Comparison of ENCODE assay signal across 1 cellular context in the genomic region with DNA sequence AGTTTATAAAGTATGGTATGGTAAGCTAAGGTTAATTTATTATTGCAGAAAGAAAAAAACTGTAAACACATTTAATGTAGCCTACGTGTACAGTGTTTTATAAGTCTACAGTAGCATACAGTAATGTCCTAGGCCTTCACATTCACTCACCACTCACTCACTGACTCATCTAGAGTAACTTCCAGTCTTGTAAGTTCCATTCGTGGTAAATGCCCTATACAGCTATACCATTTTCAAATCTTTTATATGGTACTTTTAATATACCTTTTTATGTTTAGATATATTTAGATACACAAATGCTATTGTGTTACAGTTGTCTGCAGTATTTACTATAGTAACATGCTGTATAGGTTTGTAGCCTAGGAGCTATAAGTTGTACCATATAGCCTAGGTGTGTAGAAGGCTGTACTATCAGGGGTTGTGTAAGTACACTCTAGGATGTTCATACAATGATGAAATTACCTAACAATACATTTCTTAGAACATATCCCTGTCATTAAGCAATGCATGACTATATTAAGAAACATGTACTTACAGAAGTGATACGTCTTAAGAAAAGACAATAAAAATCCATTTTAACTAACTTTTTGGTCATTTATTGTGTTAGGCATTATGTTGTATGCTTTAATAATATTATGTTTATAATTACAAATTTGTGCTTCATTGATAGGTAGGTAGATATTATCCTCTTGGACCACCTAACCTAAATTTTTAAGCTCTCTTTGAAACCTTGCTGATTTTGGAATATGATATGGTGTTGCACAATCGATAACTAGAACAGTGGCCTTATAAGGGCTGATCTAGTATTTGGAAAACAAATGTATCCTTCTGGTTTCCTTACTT.
TF ChIP-seq lines count a peak whose summit lies in the region.

No MANE protein-coding gene starts in this region.

TF ChIP-seq in A549, 52 proteins besides CTCF, POLR2A, EP300 and RAD21 (continued from another document):
- no peak for TF ChIP-seq CHD2 (IDR thresholded peaks at IDR 0.05; ENCODE audit: low read length, partially characterized antibody)
- TF ChIP-seq JUN (IDR thresholded peaks at IDR 0.05) = no peak
- TF ChIP-seq CEBPB (IDR thresholded peaks at IDR 0.05) = peak; percentile 58 to 76; a peak in 3 of 4 replicates
- 0 out of 2 replicates have a peak, but pooled peaks have one; percentile 26 for TF ChIP-seq FOSB (CRISPR knock-in tag; IDR thresholded peaks at IDR 0.05)
- TF ChIP-seq, protein P1, sequence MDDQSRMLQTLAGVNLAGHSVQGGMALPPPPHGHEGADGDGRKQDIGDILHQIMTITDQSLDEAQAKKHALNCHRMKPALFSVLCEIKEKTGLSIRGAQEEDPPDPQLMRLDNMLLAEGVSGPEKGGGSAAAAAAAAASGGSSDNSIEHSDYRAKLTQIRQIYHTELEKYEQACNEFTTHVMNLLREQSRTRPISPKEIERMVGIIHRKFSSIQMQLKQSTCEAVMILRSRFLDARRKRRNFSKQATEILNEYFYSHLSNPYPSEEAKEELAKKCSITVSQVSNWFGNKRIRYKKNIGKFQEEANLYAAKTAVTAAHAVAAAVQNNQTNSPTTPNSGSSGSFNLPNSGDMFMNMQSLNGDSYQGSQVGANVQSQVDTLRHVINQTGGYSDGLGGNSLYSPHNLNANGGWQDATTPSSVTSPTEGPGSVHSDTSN (IDR thresholded peaks at IDR 0.05) = no peak
- no peak for TF ChIP-seq NR3C1 (IDR thresholded peaks at IDR 0.05)
- TF ChIP-seq NPAS2 (CRISPR knock-in tag; IDR thresholded peaks at IDR 0.05; ENCODE audit: borderline replicate concordance) = no peak
